13 cellular contexts compared by ENCODE assay signal in genomic region chr15:65532738-65533051, GRCh38. TPM values are rescaled to one million over a fixed set of nuclear protein-coding genes. Genes with fewer than 3 reads are reported as not detected.
DNase-seq lines count a peak whose midpoint lies in the region; ATAC-seq and TF ChIP-seq lines count a peak whose summit lies in the region.
"Had no signal": no experiment of that assay in that cellular context is flagged by ENCODE, and none has a peak within 500 bp of the region (broad histone marks: within the 10 kb centered on the region; RNA-seq: fewer than 3 reads in every experiment).

No MANE protein-coding gene starts in this region.

- DNase-seq in natural killer cell treated with Interleukin-12 subunit alpha and Interleukin-12 subunit beta and Interleukin-15 and Interleukin-18, amount 100 ng/mL, for 72 hours (ENCODE audit: low spot score), result no peak
- DNase-seq in natural killer cell (no peak), SIG-M5 treated with dmso at 0.1 percent for 504 hours (lab: John Stamatoyannopoulos, UW; ENCODE audit: unreplicated experiment) (no peak), heart right ventricle (no peak)
- DNase-seq in activated T-helper 1 cell treated with anti-CD3 and anti-CD28 coated beads, Interleukin-12 subunit alpha, Interleukin-12 subunit beta, Interleukin-2, Interleukin-4 antibody, amounts not matched to agents 30 ng/mL and 10 ng/mL and 1 ng/mL, durations not matched to agents 14 hours and 24 hours and 36 hours (ENCODE audit: low spot score), result no peak
- DNase-seq: activated CD8-positive, alpha-beta memory T cell treated with anti-CD3 and anti-CD28 coated beads, Interleukin-2, amount 10 ng/mL, durations not matched to agents 7 days and 5 days; lower lobe of right lung; MG63; Peyer's patch; stimulated activated CD4-positive, alpha-beta T cell treated with anti-CD3 and anti-CD28 coated beads, Interleukin-2, amount 100 ng/mL, for 24 hours had no signal

- peaks cover 20% of the 10 kb centered on the region for H3K36me3 ChIP-seq in iPS-20b (ENCODE audit: insufficient read depth, low read depth, low read length)
- H3K36me3 ChIP-seq in heart right ventricle, result peaks cover 0 to 15% (median 0%) of the 10 kb centered on the region in 9 donors
- H3K36me3 ChIP-seq: lower lobe of right lung, Peyer's patch had no signal

- H3K27me3 ChIP-seq in iPS-20b (ENCODE audit: insufficient read depth, low read length) (no peaks in the 10 kb centered on the region), heart right ventricle (no peaks in the 10 kb centered on the region)
- H3K27me3 ChIP-seq: MG63, Peyer's patch had no signal

- peaks cover 31 to 33% of the 10 kb centered on the region in 2 donors for H3K4me1 Mint-ChIP-seq in natural killer cell treated with Interleukin-12 subunit alpha and Interleukin-12 subunit beta and Interleukin-15 and Interleukin-18, amount 100 ng/mL, for 72 hours (ENCODE audit: low read depth in 2 of 2)
- H3K4me1 Mint-ChIP-seq in natural killer cell, result peaks cover 24 to 30% of the 10 kb centered on the region in 2 donors
- H3K4me1 Mint-ChIP-seq in activated T-helper 1 cell treated with anti-CD3 and anti-CD28 coated beads, Interleukin-12 subunit alpha, Interleukin-12 subunit beta, Interleukin-2, Interleukin-4 antibody, amounts not matched to agents 30 ng/mL and 10 ng/mL and 1 ng/mL, durations not matched to agents 14 hours and 24 hours and 36 hours (ENCODE audit: low read depth), result peaks cover 39% of the 10 kb centered on the region

- H3K27me3 Mint-ChIP-seq in natural killer cell treated with Interleukin-12 subunit alpha and Interleukin-12 subunit beta and Interleukin-15 and Interleukin-18, amount 100 ng/mL, for 72 hours, result no peaks in the 10 kb centered on the region
- H3K27me3 Mint-ChIP-seq in natural killer cell (ENCODE audit: low read depth in 2 of 2), result no peaks in the 10 kb centered on the region
- H3K27me3 Mint-ChIP-seq in activated T-helper 1 cell treated with anti-CD3 and anti-CD28 coated beads, Interleukin-12 subunit alpha, Interleukin-12 subunit beta, Interleukin-2, Interleukin-4 antibody, amounts not matched to agents 30 ng/mL and 10 ng/mL and 1 ng/mL, durations not matched to agents 14 hours and 24 hours and 36 hours (ENCODE audit: insufficient read depth), result no peaks in the 10 kb centered on the region
- H3K27me3 Mint-ChIP-seq: activated CD8-positive, alpha-beta memory T cell treated with anti-CD3 and anti-CD28 coated beads, Interleukin-2, amount 10 ng/mL, durations not matched to agents 7 days and 5 days had no signal

- no peak overlapping the region for H3K27ac ChIP-seq in iPS-20b (ENCODE audit: low read length)
- H3K27ac ChIP-seq in heart right ventricle, result no peak overlapping the region
- H3K27ac ChIP-seq: lower lobe of right lung had no signal

- 85 to 88% methylated on average over 1 of the region's 1 CpG for WGBS in heart right ventricle, 2 donors

- H3K27ac Mint-ChIP-seq in natural killer cell treated with Interleukin-12 subunit alpha and Interleukin-12 subunit beta and Interleukin-15 and Interleukin-18, amount 100 ng/mL, for 72 hours, result peak overlapping the region in 1 of 2 donors; percentile 16
- no peak overlapping the region for H3K27ac Mint-ChIP-seq in natural killer cell
- no peak overlapping the region for H3K27ac Mint-ChIP-seq in activated T-helper 1 cell treated with anti-CD3 and anti-CD28 coated beads, Interleukin-12 subunit alpha, Interleukin-12 subunit beta, Interleukin-2, Interleukin-4 antibody, amounts not matched to agents 30 ng/mL and 10 ng/mL and 1 ng/mL, durations not matched to agents 14 hours and 24 hours and 36 hours

- peaks cover 15% of the 10 kb centered on the region for H3K4me1 ChIP-seq in iPS-20b (ENCODE audit: insufficient read depth, low read length)
- H3K4me1 ChIP-seq in heart right ventricle, result peaks cover 0 to 22% (median 19%) of the 10 kb centered on the region in 9 donors

- H3K4me3 ChIP-seq in iPS-20b (ENCODE audit: low read length), result peak overlapping the region; percentile 49; the same call in 1 of the 2 replicates
- H3K4me3 ChIP-seq in heart right ventricle, result no peak overlapping the region
- H3K4me3 ChIP-seq: lower lobe of right lung, Peyer's patch had no signal

- no peaks in the 10 kb centered on the region for H3K9me3 Mint-ChIP-seq in natural killer cell treated with Interleukin-12 subunit alpha and Interleukin-12 subunit beta and Interleukin-15 and Interleukin-18, amount 100 ng/mL, for 72 hours
- H3K9me3 Mint-ChIP-seq in natural killer cell, result no peaks in the 10 kb centered on the region
- no peaks in the 10 kb centered on the region for H3K9me3 Mint-ChIP-seq in activated T-helper 1 cell treated with anti-CD3 and anti-CD28 coated beads, Interleukin-12 subunit alpha, Interleukin-12 subunit beta, Interleukin-2, Interleukin-4 antibody, amounts not matched to agents 30 ng/mL and 10 ng/mL and 1 ng/mL, durations not matched to agents 14 hours and 24 hours and 36 hours

- no peak for ATAC-seq in natural killer cell treated with Interleukin-12 subunit alpha and Interleukin-12 subunit beta and Interleukin-15 and Interleukin-18, amount 100 ng/mL, for 72 hours
- ATAC-seq in natural killer cell (no peak), GM18502 (IDR thresholded peaks at IDR 0.05; ENCODE audit: poor library complexity, unreplicated experiment) (no peak), HG03342 (IDR thresholded peaks at IDR 0.05; ENCODE audit: unreplicated experiment) (no peak), heart right ventricle (no peak)
- ATAC-seq: activated CD8-positive, alpha-beta memory T cell treated with anti-CD3 and anti-CD28 coated beads, Interleukin-2, amount 10 ng/mL, durations not matched to agents 7 days and 5 days had no signal

- H3K9me3 ChIP-seq in iPS-20b (ENCODE audit: insufficient read depth, low read depth, low read length), result no peaks in the 10 kb centered on the region
- no peaks in the 10 kb centered on the region for H3K9me3 ChIP-seq in heart right ventricle
- H3K9me3 ChIP-seq: lower lobe of right lung, Peyer's patch had no signal

- intact Hi-C loops in natural killer cell (cut with micrococcal nuclease) (no loop called here), heart right ventricle (cut with DNase I) (no loop called here)
- intact Hi-C loops in activated T-helper 1 cell treated with anti-CD3 and anti-CD28 coated beads, Interleukin-12 subunit alpha, Interleukin-12 subunit beta, Interleukin-2, Interleukin-4 antibody, amounts not matched to agents 30 ng/mL and 10 ng/mL and 1 ng/mL, durations not matched to agents 14 hours and 24 hours and 36 hours (cut with micrococcal nuclease), result loop anchor here (5.0 kb wide), 1 partner anchor 350 kb away; no protein-coding TSS in a partner anchor

- H3K4me3 Mint-ChIP-seq in natural killer cell treated with Interleukin-12 subunit alpha and Interleukin-12 subunit beta and Interleukin-15 and Interleukin-18, amount 100 ng/mL, for 72 hours, result peak overlapping the region; percentile 19
- no peak overlapping the region for H3K4me3 Mint-ChIP-seq in natural killer cell
- H3K4me3 Mint-ChIP-seq in activated T-helper 1 cell treated with anti-CD3 and anti-CD28 coated beads, Interleukin-12 subunit alpha, Interleukin-12 subunit beta, Interleukin-2, Interleukin-4 antibody, amounts not matched to agents 30 ng/mL and 10 ng/mL and 1 ng/mL, durations not matched to agents 14 hours and 24 hours and 36 hours, result peak overlapping the region; percentile 25

- no peaks in the 10 kb centered on the region for H3K36me3 Mint-ChIP-seq in natural killer cell treated with Interleukin-12 subunit alpha and Interleukin-12 subunit beta and Interleukin-15 and Interleukin-18, amount 100 ng/mL, for 72 hours
- H3K36me3 Mint-ChIP-seq in natural killer cell, result no peaks in the 10 kb centered on the region
- H3K36me3 Mint-ChIP-seq in activated T-helper 1 cell treated with anti-CD3 and anti-CD28 coated beads, Interleukin-12 subunit alpha, Interleukin-12 subunit beta, Interleukin-2, Interleukin-4 antibody, amounts not matched to agents 30 ng/mL and 10 ng/mL and 1 ng/mL, durations not matched to agents 14 hours and 24 hours and 36 hours (ENCODE audit: low read depth), result peaks cover 8% of the 10 kb centered on the region

- peak overlapping the region; percentile 10; the same call in 1 of the 2 replicates for H3K9ac ChIP-seq in iPS-20b (ENCODE audit: low read depth, low read length)

- TF ChIP-seq CTCF in natural killer cell (IDR thresholded peaks at IDR 0.05) (no peak), heart right ventricle (IDR thresholded peaks at IDR 0.05) (no peak)

RNA-seq across cellular contexts. Expression of gene HACD3, which starts 2.4 kb away (rescaled TPM):
- total RNA-seq in natural killer cell treated with Interleukin-12 subunit alpha and Interleukin-12 subunit beta and Interleukin-15 and Interleukin-18, amount 100 ng/mL, for 72 hours, result 10 to 100 TPM; 39.3 to 49.6 TPM
- total RNA-seq in natural killer cell, result 10 to 100 TPM; 13.5 to 24.7 (median 15.1) TPM
- 45.8 and 46.0 TPM in 2 replicates for total RNA-seq in activated T-helper 1 cell treated with anti-CD3 and anti-CD28 coated beads, Interleukin-12 subunit alpha, Interleukin-12 subunit beta, Interleukin-2, Interleukin-4 antibody, amounts not matched to agents 30 ng/mL and 10 ng/mL and 1 ng/mL, durations not matched to agents 14 hours and 24 hours and 36 hours
- 10 to 100 TPM in 3 of 10 donors, 1 to 10 TPM in 7; 5.3 to 13.4 (median 8.4) TPM for total RNA-seq in heart right ventricle
- 1 to 10 TPM; 3.7 to 8.1 TPM for polyA plus RNA-seq in heart right ventricle

RNA-seq across cellular contexts. Expression of gene DPP8, which starts 15.2 kb away (rescaled TPM):
- 10 to 100 TPM; 46.4 to 48.5 TPM for total RNA-seq in natural killer cell treated with Interleukin-12 subunit alpha and Interleukin-12 subunit beta and Interleukin-15 and Interleukin-18, amount 100 ng/mL, for 72 hours
- total RNA-seq in natural killer cell, result 10 to 100 TPM; 51.7 to 64.8 (median 62.4) TPM
- total RNA-seq in activated T-helper 1 cell treated with anti-CD3 and anti-CD28 coated beads, Interleukin-12 subunit alpha, Interleukin-12 subunit beta, Interleukin-2, Interleukin-4 antibody, amounts not matched to agents 30 ng/mL and 10 ng/mL and 1 ng/mL, durations not matched to agents 14 hours and 24 hours and 36 hours, result 34.8 and 35.6 TPM in 2 replicates
- total RNA-seq in heart right ventricle, result 10 to 100 TPM; 32.3 to 45.3 (median 38.9) TPM
- polyA plus RNA-seq in heart right ventricle, result 1 to 10 TPM; 6.9 to 8.8 TPM
